ENCODE assay signal across 1 cellular context in the genomic region with DNA sequence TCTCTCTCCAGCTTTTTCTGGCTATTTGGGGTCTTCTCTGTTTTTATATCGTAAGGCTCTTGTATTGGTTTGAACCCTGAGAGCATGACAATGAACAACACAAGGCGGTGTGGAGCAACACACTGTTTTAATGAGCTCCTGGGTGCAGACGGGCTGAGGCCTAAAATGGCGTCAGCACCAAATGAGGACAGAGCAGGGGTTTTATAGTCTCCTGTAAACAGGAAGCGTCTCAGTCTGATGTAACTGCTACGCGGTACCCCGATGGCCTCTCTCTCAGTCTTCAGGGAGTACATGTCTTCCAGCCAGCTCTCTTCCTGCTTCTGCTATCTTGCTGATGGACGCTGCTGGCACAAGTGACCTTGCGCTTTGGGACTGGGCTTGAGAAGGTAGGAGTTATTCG.
TF ChIP-seq lines count a peak whose summit lies in the region.

No MANE protein-coding gene starts in this region.

TF ChIP-seq in K562, 482 proteins besides CTCF, POLR2A, EP300 and RAD21 (continued from another document and continues in another):
- TF ChIP-seq MAFG (tag; conservative IDR thresholded peaks at IDR 0.05) (no peak), SOX6 (IDR thresholded peaks at IDR 0.05) (no peak), ZNF232 (CRISPR knock-in tag; IDR thresholded peaks at IDR 0.05) (no peak), SMAD3 (CRISPR knock-in tag; conservative IDR thresholded peaks at IDR 0.05) (no peak), MAFK (IDR thresholded peaks at IDR 0.05; ENCODE audit: low read length) (no peak), TCF7 (IDR thresholded peaks at IDR 0.05; ENCODE audit: borderline replicate concordance) (0 out of 2 replicates have a peak, but pooled peaks have one; percentile 15), ZFX (CRISPR knock-in tag; IDR thresholded peaks at IDR 0.05) (no peak), STAG1 (CRISPR knock-in tag; IDR thresholded peaks at IDR 0.05; ENCODE audit: borderline replicate concordance) (no peak), ILF3 (IDR thresholded peaks at IDR 0.05; ENCODE audit: borderline replicate concordance) (no peak), SRSF9 (IDR thresholded peaks at IDR 0.05; ENCODE audit: borderline replicate concordance, low read depth, low read length) (no peak), ZNF23 (CRISPR knock-in tag; IDR thresholded peaks at IDR 0.05) (no peak), GATAD2A (IDR thresholded peaks at IDR 0.05) (no peak), FOXK2 (conservative IDR thresholded peaks at IDR 0.05 in 1 of 2, IDR thresholded peaks at IDR 0.05 in 1 of 2; ENCODE audit: low read depth in 2 of 2) (peak; percentile 41 to 50; a peak in 2 of 4 replicates), BDP1 (IDR thresholded peaks at IDR 0.05; ENCODE audit: insufficient read depth, insufficient read length) (no peak), GATA2 (CRISPR knock-in tag; IDR thresholded peaks at IDR 0.05) (no peak), ZFPM2 (CRISPR knock-in tag; IDR thresholded peaks at IDR 0.05) (no peak), DMBX1 (CRISPR knock-in tag; IDR thresholded peaks at IDR 0.05; ENCODE audit: borderline replicate concordance) (peak; percentile 90), KHSRP (IDR thresholded peaks at IDR 0.05) (no peak), CXXC5 (CRISPR knock-in tag; IDR thresholded peaks at IDR 0.05) (peak; percentile 65), EHMT2 (IDR thresholded peaks at IDR 0.05) (no peak), NR3C1 (CRISPR knock-in tag; IDR thresholded peaks at IDR 0.05) (no peak), U2AF2 (optimal IDR thresholded peaks at IDR 0.05; ENCODE audit: low read depth, low read length) (no peak), ATF7 (IDR thresholded peaks at IDR 0.05) (0 out of 2 replicates have a peak, but pooled peaks have one; percentile 26), IRF2 (CRISPR knock-in tag; IDR thresholded peaks at IDR 0.05) (no peak), TBL1XR1 (IDR thresholded peaks at IDR 0.05; ENCODE audit: low read length in 2 of 2) (no peak), EWSR1 (IDR thresholded peaks at IDR 0.05; ENCODE audit: borderline replicate concordance, low read depth, partially characterized antibody) (no peak), CSDE1 (IDR thresholded peaks at IDR 0.05) (no peak), ZNF695 (CRISPR knock-in tag; IDR thresholded peaks at IDR 0.05) (no peak), ZC3H11A (IDR thresholded peaks at IDR 0.05; ENCODE audit: low read depth, low read length) (no peak), RFX5 (IDR thresholded peaks at IDR 0.05; ENCODE audit: low read depth, low read length) (no peak), TAF7 (tag; IDR thresholded peaks at IDR 0.05) (peak; percentile 67; the same call in 1 of the 2 replicates), FIP1L1 (IDR thresholded peaks at IDR 0.05; ENCODE audit: low read depth, low read length, poor library complexity, severe bottlenecking) (no peak)
- TF ChIP-seq, protein P1, sequence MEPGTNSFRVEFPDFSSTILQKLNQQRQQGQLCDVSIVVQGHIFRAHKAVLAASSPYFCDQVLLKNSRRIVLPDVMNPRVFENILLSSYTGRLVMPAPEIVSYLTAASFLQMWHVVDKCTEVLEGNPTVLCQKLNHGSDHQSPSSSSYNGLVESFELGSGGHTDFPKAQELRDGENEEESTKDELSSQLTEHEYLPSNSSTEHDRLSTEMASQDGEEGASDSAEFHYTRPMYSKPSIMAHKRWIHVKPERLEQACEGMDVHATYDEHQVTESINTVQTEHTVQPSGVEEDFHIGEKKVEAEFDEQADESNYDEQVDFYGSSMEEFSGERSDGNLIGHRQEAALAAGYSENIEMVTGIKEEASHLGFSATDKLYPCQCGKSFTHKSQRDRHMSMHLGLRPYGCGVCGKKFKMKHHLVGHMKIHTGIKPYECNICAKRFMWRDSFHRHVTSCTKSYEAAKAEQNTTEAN (CRISPR knock-in tag; IDR thresholded peaks at IDR 0.05): no peak
- TF ChIP-seq, protein P2, sequence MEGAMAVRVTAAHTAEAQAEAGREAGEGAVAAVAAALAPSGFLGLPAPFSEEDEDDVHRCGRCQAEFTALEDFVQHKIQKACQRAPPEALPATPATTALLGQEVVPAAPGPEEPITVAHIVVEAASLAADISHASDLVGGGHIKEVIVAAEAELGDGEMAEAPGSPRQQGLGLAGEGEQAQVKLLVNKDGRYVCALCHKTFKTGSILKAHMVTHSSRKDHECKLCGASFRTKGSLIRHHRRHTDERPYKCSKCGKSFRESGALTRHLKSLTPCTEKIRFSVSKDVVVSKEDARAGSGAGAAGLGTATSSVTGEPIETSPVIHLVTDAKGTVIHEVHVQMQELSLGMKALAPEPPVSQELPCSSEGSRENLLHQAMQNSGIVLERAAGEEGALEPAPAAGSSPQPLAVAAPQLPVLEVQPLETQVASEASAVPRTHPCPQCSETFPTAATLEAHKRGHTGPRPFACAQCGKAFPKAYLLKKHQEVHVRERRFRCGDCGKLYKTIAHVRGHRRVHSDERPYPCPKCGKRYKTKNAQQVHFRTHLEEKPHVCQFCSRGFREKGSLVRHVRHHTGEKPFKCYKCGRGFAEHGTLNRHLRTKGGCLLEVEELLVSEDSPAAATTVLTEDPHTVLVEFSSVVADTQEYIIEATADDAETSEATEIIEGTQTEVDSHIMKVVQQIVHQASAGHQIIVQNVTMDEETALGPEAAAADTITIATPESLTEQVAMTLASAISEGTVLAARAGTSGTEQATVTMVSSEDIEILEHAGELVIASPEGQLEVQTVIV (CRISPR knock-in tag; IDR thresholded peaks at IDR 0.05; ENCODE audit: borderline replicate concordance): no peak
- TF ChIP-seq, protein P3, sequence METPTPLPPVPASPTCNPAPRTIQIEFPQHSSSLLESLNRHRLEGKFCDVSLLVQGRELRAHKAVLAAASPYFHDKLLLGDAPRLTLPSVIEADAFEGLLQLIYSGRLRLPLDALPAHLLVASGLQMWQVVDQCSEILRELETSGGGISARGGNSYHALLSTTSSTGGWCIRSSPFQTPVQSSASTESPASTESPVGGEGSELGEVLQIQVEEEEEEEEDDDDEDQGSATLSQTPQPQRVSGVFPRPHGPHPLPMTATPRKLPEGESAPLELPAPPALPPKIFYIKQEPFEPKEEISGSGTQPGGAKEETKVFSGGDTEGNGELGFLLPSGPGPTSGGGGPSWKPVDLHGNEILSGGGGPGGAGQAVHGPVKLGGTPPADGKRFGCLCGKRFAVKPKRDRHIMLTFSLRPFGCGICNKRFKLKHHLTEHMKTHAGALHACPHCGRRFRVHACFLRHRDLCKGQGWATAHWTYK (CRISPR knock-in tag; IDR thresholded peaks at IDR 0.05): peak; percentile 80
- TF ChIP-seq, protein P4, sequence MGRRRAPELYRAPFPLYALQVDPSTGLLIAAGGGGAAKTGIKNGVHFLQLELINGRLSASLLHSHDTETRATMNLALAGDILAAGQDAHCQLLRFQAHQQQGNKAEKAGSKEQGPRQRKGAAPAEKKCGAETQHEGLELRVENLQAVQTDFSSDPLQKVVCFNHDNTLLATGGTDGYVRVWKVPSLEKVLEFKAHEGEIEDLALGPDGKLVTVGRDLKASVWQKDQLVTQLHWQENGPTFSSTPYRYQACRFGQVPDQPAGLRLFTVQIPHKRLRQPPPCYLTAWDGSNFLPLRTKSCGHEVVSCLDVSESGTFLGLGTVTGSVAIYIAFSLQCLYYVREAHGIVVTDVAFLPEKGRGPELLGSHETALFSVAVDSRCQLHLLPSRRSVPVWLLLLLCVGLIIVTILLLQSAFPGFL (CRISPR knock-in tag; IDR thresholded peaks at IDR 0.05): no peak
- TF ChIP-seq, protein P5, sequence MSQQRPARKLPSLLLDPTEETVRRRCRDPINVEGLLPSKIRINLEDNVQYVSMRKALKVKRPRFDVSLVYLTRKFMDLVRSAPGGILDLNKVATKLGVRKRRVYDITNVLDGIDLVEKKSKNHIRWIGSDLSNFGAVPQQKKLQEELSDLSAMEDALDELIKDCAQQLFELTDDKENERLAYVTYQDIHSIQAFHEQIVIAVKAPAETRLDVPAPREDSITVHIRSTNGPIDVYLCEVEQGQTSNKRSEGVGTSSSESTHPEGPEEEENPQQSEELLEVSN (IDR thresholded peaks at IDR 0.05; ENCODE audit: borderline replicate concordance in 1 of 2, extremely low read depth in 1 of 2, insufficient read depth in 1 of 2, insufficient read length in 1 of 2, low read depth in 1 of 2, low read length in 1 of 2, poor library complexity in 1 of 2, severe bottlenecking in 1 of 2): no peak
- TF ChIP-seq, protein P6, sequence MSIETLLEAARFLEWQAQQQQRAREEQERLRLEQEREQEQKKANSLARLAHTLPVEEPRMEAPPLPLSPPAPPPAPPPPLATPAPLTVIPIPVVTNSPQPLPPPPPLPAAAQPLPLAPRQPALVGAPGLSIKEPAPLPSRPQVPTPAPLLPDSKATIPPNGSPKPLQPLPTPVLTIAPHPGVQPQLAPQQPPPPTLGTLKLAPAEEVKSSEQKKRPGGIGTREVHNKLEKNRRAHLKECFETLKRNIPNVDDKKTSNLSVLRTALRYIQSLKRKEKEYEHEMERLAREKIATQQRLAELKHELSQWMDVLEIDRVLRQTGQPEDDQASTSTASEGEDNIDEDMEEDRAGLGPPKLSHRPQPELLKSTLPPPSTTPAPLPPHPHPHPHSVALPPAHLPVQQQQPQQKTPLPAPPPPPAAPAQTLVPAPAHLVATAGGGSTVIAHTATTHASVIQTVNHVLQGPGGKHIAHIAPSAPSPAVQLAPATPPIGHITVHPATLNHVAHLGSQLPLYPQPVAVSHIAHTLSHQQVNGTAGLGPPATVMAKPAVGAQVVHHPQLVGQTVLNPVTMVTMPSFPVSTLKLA (conservative IDR thresholded peaks at IDR 0.05): no peak
- TF ChIP-seq, protein P7, sequence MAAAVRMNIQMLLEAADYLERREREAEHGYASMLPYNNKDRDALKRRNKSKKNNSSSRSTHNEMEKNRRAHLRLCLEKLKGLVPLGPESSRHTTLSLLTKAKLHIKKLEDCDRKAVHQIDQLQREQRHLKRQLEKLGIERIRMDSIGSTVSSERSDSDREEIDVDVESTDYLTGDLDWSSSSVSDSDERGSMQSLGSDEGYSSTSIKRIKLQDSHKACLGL (CRISPR knock-in tag; IDR thresholded peaks at IDR 0.05; ENCODE audit: borderline replicate concordance, poor library complexity, severe bottlenecking): no peak
- TF ChIP-seq, protein P8, sequence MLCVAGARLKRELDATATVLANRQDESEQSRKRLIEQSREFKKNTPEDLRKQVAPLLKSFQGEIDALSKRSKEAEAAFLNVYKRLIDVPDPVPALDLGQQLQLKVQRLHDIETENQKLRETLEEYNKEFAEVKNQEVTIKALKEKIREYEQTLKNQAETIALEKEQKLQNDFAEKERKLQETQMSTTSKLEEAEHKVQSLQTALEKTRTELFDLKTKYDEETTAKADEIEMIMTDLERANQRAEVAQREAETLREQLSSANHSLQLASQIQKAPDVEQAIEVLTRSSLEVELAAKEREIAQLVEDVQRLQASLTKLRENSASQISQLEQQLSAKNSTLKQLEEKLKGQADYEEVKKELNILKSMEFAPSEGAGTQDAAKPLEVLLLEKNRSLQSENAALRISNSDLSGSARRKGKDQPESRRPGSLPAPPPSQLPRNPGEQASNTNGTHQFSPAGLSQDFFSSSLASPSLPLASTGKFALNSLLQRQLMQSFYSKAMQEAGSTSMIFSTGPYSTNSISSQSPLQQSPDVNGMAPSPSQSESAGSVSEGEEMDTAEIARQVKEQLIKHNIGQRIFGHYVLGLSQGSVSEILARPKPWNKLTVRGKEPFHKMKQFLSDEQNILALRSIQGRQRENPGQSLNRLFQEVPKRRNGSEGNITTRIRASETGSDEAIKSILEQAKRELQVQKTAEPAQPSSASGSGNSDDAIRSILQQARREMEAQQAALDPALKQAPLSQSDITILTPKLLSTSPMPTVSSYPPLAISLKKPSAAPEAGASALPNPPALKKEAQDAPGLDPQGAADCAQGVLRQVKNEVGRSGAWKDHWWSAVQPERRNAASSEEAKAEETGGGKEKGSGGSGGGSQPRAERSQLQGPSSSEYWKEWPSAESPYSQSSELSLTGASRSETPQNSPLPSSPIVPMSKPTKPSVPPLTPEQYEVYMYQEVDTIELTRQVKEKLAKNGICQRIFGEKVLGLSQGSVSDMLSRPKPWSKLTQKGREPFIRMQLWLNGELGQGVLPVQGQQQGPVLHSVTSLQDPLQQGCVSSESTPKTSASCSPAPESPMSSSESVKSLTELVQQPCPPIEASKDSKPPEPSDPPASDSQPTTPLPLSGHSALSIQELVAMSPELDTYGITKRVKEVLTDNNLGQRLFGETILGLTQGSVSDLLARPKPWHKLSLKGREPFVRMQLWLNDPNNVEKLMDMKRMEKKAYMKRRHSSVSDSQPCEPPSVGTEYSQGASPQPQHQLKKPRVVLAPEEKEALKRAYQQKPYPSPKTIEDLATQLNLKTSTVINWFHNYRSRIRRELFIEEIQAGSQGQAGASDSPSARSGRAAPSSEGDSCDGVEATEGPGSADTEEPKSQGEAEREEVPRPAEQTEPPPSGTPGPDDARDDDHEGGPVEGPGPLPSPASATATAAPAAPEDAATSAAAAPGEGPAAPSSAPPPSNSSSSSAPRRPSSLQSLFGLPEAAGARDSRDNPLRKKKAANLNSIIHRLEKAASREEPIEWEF (CRISPR knock-in tag; IDR thresholded peaks at IDR 0.05): no peak
- TF ChIP-seq, protein P9, sequence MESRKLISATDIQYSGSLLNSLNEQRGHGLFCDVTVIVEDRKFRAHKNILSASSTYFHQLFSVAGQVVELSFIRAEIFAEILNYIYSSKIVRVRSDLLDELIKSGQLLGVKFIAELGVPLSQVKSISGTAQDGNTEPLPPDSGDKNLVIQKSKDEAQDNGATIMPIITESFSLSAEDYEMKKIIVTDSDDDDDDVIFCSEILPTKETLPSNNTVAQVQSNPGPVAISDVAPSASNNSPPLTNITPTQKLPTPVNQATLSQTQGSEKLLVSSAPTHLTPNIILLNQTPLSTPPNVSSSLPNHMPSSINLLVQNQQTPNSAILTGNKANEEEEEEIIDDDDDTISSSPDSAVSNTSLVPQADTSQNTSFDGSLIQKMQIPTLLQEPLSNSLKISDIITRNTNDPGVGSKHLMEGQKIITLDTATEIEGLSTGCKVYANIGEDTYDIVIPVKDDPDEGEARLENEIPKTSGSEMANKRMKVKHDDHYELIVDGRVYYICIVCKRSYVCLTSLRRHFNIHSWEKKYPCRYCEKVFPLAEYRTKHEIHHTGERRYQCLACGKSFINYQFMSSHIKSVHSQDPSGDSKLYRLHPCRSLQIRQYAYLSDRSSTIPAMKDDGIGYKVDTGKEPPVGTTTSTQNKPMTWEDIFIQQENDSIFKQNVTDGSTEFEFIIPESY (CRISPR knock-in tag; IDR thresholded peaks at IDR 0.05): peak; percentile 78
- TF ChIP-seq, protein P10, sequence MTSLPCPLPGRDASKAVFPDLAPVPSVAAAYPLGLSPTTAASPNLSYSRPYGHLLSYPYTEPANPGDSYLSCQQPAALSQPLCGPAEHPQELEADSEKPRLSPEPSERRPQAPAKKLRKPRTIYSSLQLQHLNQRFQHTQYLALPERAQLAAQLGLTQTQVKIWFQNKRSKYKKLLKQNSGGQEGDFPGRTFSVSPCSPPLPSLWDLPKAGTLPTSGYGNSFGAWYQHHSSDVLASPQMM (CRISPR knock-in tag; IDR thresholded peaks at IDR 0.05): no peak
- TF ChIP-seq, protein P11, sequence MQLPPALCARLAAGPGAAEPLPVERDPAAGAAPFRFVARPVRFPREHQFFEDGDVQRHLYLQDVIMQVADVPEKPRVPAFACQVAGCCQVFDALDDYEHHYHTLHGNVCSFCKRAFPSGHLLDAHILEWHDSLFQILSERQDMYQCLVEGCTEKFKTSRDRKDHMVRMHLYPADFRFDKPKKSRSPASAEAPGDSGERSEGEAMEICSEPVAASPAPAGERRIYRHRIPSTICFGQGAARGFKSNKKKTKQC (CRISPR knock-in tag; IDR thresholded peaks at IDR 0.05): no peak
- TF ChIP-seq, protein P12, sequence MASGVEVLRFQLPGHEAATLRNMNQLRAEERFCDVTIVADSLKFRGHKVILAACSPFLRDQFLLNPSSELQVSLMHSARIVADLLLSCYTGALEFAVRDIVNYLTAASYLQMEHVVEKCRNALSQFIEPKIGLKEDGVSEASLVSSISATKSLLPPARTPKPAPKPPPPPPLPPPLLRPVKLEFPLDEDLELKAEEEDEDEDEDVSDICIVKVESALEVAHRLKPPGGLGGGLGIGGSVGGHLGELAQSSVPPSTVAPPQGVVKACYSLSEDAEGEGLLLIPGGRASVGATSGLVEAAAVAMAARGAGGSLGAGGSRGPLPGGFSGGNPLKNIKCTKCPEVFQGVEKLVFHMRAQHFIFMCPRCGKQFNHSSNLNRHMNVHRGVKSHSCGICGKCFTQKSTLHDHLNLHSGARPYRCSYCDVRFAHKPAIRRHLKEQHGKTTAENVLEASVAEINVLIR (CRISPR knock-in tag; IDR thresholded peaks at IDR 0.05): peak; percentile 25; the same call in 1 of the 2 replicates
